Comparison of ENCODE assay signal across 8 cellular contexts in the genomic region with DNA sequence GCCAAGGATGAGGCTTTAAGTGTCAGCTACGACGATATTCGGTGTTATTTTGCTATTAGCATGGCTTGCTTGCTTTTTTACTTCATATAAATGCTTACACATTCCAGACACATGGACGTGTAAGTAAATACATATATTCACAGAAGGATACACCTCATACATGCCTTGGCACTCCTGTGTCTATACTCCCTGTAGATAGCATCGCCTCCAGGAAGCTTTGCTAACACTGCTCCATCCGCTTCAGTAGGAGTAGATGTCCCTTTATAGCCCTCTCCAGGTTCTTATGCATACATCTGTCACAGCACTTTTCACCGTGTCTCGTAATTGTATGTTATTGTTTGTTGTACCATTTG. TPM values are rescaled to one million over a fixed set of nuclear protein-coding genes. Genes with fewer than 3 reads are reported as not detected.
DNase-seq lines count a peak whose midpoint lies in the region; ATAC-seq lines count a peak whose summit lies in the region.

No MANE protein-coding gene starts in this region.

- H3K36me3 Mint-ChIP-seq in stimulated activated memory B cell treated with anti-CD40 and anti-IgM and Interleukin-4, amounts not matched to agents 10 μg/mL and 1 μg/mL and 100 μg/mL, for 72 hours, result no peaks in the 10 kb centered on the region

- DNase-seq in NCI-H2196 (lab: John Stamatoyannopoulos, UW; ENCODE audit: unreplicated experiment) (peak; percentile 36), NCI-H2196 treated with DMSO at 0.1 percent for 48 hours (lab: John Stamatoyannopoulos, UW; ENCODE audit: unreplicated experiment) (no peak), SK-N-MC (ENCODE audit: low read depth, low spot score) (no peak), A172 (ENCODE audit: low spot score) (no peak)

- peaks cover 62% of the 10 kb centered on the region for H3K27me3 Mint-ChIP-seq in stimulated activated memory B cell treated with anti-CD40 and anti-IgM and Interleukin-4, amounts not matched to agents 10 μg/mL and 1 μg/mL and 100 μg/mL, for 72 hours

- peak overlapping the region; percentile 36 for H3K4me3 Mint-ChIP-seq in stimulated activated memory B cell treated with anti-CD40 and anti-IgM and Interleukin-4, amounts not matched to agents 10 μg/mL and 1 μg/mL and 100 μg/mL, for 72 hours

- H3K9me3 ChIP-seq in SK-N-MC (ENCODE audit: low read depth, low read length), result no peaks in the 10 kb centered on the region
- H3K9me3 ChIP-seq in iPS-18c (ENCODE audit: control insufficient read depth, insufficient read depth, low read length), result no peaks in the 10 kb centered on the region

- no peak for ATAC-seq in stimulated activated memory B cell treated with anti-CD40 and anti-IgM and Interleukin-4, amounts not matched to agents 10 μg/mL and 1 μg/mL and 100 μg/mL, for 72 hours
- ATAC-seq in HG02870 (IDR thresholded peaks at IDR 0.05; ENCODE audit: unreplicated experiment) (no peak), HG03097 (IDR thresholded peaks at IDR 0.05; ENCODE audit: low FRiP score, unreplicated experiment) (no peak)

- no peaks in the 10 kb centered on the region for H3K36me3 ChIP-seq in SK-N-MC (ENCODE audit: insufficient read depth, low read length)

- H3K4me3 ChIP-seq in SK-N-MC (peak overlapping the region; percentile 76), iPS-18c (ENCODE audit: insufficient read depth, low read depth, low read length) (peak overlapping the region; percentile 41; the same call in 1 of the 2 replicates)

- H3K27ac Mint-ChIP-seq in stimulated activated memory B cell treated with anti-CD40 and anti-IgM and Interleukin-4, amounts not matched to agents 10 μg/mL and 1 μg/mL and 100 μg/mL, for 72 hours, result no peak overlapping the region

- H3K9ac ChIP-seq in SK-N-MC (ENCODE audit: insufficient read length), result peak overlapping the region; percentile 52

- no peak overlapping the region for H3K27ac ChIP-seq in SK-N-MC

- no peaks in the 10 kb centered on the region for H3K9me3 Mint-ChIP-seq in stimulated activated memory B cell treated with anti-CD40 and anti-IgM and Interleukin-4, amounts not matched to agents 10 μg/mL and 1 μg/mL and 100 μg/mL, for 72 hours

- H3K4me1 Mint-ChIP-seq in stimulated activated memory B cell treated with anti-CD40 and anti-IgM and Interleukin-4, amounts not matched to agents 10 μg/mL and 1 μg/mL and 100 μg/mL, for 72 hours, result peaks cover 8% of the 10 kb centered on the region

RNA-seq across cellular contexts. Expression of a gene that starts 27.5 kb away (rescaled TPM):
- 12.3 and 17.8 TPM in 2 replicates for total RNA-seq in A172 (2014; rRNA removed; shearing (Covaris generic))
